8 cellular contexts compared by ENCODE assay signal in genomic region chr19:29751932-29752331, GRCh38.
"Had no signal": no experiment of that assay in that cellular context is flagged by ENCODE, and none has a peak within 500 bp of the region (broad histone marks: within the 10 kb centered on the region; RNA-seq: fewer than 3 reads in every experiment).

No MANE protein-coding gene starts in this region.

- H3K4me3 ChIP-seq: GM12878 had no signal

- DNase-seq: GDM1, GF-D8 had no signal

- FAIRE-seq: G401.6, GM12878, GM12891, GM12892, GM18507, GM19239 had no signal
